ENCODE assay signal across 8 cellular contexts in genomic region chr18:47953471-47953931, GRCh38. TPM values are rescaled to one million over a fixed set of nuclear protein-coding genes. Genes with fewer than 3 reads are reported as not detected.
DNase-seq lines count a peak whose midpoint lies in the region; ATAC-seq and TF ChIP-seq lines count a peak whose summit lies in the region.

No MANE protein-coding gene starts in this region.

- no peaks in the 10 kb centered on the region for H3K27me3 ChIP-seq in MG63

- no peak overlapping the region for H3K4me3 Mint-ChIP-seq in activated CD4-positive, alpha-beta memory T cell treated with anti-CD3 and anti-CD28 coated beads for 36 hours
- H3K4me3 Mint-ChIP-seq in stimulated activated naive B cell treated with anti-CD40 and anti-IgM and Interleukin-4, amounts not matched to agents 10 μg/mL and 1 μg/mL and 100 μg/mL, for 72 hours, result peak overlapping the region in 1 of 2 donors; percentile 43

- no peaks in the 10 kb centered on the region for H3K9me3 Mint-ChIP-seq in activated CD4-positive, alpha-beta memory T cell treated with anti-CD3 and anti-CD28 coated beads for 36 hours
- H3K9me3 Mint-ChIP-seq in stimulated activated naive B cell treated with anti-CD40 and anti-IgM and Interleukin-4, amounts not matched to agents 10 μg/mL and 1 μg/mL and 100 μg/mL, for 72 hours, result no peaks in the 10 kb centered on the region

- peak; percentile 97 for ATAC-seq in GM21619 (IDR thresholded peaks at IDR 0.05; ENCODE audit: unreplicated experiment)
- ATAC-seq in stimulated activated naive B cell treated with anti-CD40 and anti-IgM and Interleukin-4, amounts not matched to agents 10 μg/mL and 1 μg/mL and 100 μg/mL, for 72 hours (replicated peaks), result peak; percentile 99

- POLR2A ChIA-PET in activated CD4-positive, alpha-beta memory T cell treated with anti-CD3 and anti-CD28 coated beads for 36 hours (lab: Charles Lee), result interaction anchor here (1.3 kb wide), 1 partner anchor 23 kb away, joined by 3 read pairs; the partner anchor contains the start of gene SMAD2

- peak; percentile 22 for DNase-seq in NCI-H146 (lab: John Stamatoyannopoulos, UW)
- DNase-seq in NCI-H146 treated with DMSO at 0.1 percent for 48 hours (lab: John Stamatoyannopoulos, UW; ENCODE audit: unreplicated experiment), result no peak
- DNase-seq in MG63, result peak; percentile 82
- DNase-seq in activated CD4-positive, alpha-beta memory T cell treated with anti-CD3 and anti-CD28 coated beads for 36 hours, result peak; percentile 44
- peak; percentile 87 for DNase-seq in glomerular visceral epithelial cell (ENCODE audit: extremely low spot score)
- peak; percentile 33 for DNase-seq in stimulated activated naive B cell treated with anti-CD40 and anti-IgM and Interleukin-4, amounts not matched to agents 10 μg/mL and 1 μg/mL and 100 μg/mL, for 72 hours
- no peak for DNase-seq in GM10266 (ENCODE audit: extremely low spot score)

- no peak overlapping the region for H3K27ac Mint-ChIP-seq in activated CD4-positive, alpha-beta memory T cell treated with anti-CD3 and anti-CD28 coated beads for 36 hours
- peak overlapping the region; percentile 15 for H3K27ac Mint-ChIP-seq in stimulated activated naive B cell treated with anti-CD40 and anti-IgM and Interleukin-4, amounts not matched to agents 10 μg/mL and 1 μg/mL and 100 μg/mL, for 72 hours

- H3K4me1 Mint-ChIP-seq in activated CD4-positive, alpha-beta memory T cell treated with anti-CD3 and anti-CD28 coated beads for 36 hours (ENCODE audit: low read depth), result peaks cover 9% of the 10 kb centered on the region
- peaks cover 11 to 15% of the 10 kb centered on the region in 2 donors for H3K4me1 Mint-ChIP-seq in stimulated activated naive B cell treated with anti-CD40 and anti-IgM and Interleukin-4, amounts not matched to agents 10 μg/mL and 1 μg/mL and 100 μg/mL, for 72 hours

- peaks cover 6% of the 10 kb centered on the region for H3K27me3 Mint-ChIP-seq in activated CD4-positive, alpha-beta memory T cell treated with anti-CD3 and anti-CD28 coated beads for 36 hours
- H3K27me3 Mint-ChIP-seq in stimulated activated naive B cell treated with anti-CD40 and anti-IgM and Interleukin-4, amounts not matched to agents 10 μg/mL and 1 μg/mL and 100 μg/mL, for 72 hours, result peaks cover 18 to 39% of the 10 kb centered on the region in 2 donors

- no peaks in the 10 kb centered on the region for H3K9me3 ChIP-seq in MG63

- intact Hi-C loops in activated CD4-positive, alpha-beta memory T cell treated with anti-CD3 and anti-CD28 coated beads for 36 hours (cut with micrococcal nuclease), result no loop called here

- H3K4me3 ChIP-seq in MG63, result no peak overlapping the region

- no peak for TF ChIP-seq CTCF in GM10266 (IDR thresholded peaks at IDR 0.05; ENCODE audit: control insufficient read depth, insufficient read depth, low read depth, missing control alignments)

- no peaks in the 10 kb centered on the region for H3K36me3 Mint-ChIP-seq in activated CD4-positive, alpha-beta memory T cell treated with anti-CD3 and anti-CD28 coated beads for 36 hours
- no peaks in the 10 kb centered on the region for H3K36me3 Mint-ChIP-seq in stimulated activated naive B cell treated with anti-CD40 and anti-IgM and Interleukin-4, amounts not matched to agents 10 μg/mL and 1 μg/mL and 100 μg/mL, for 72 hours

- H3K36me3 ChIP-seq in MG63, result no peaks in the 10 kb centered on the region

- CTCF ChIA-PET in activated CD4-positive, alpha-beta memory T cell treated with anti-CD3 and anti-CD28 coated beads for 36 hours (lab: Charles Lee), result no interaction called here

RNA-seq across cellular contexts. Expression of gene SMAD2, which starts 23.0 kb away (rescaled TPM):
- total RNA-seq in MG63 (2014; rRNA removed; shearing (Covaris generic); ENCODE audit: low replicate concordance), result 76.9 and 78.9 TPM in 2 replicates
- total RNA-seq in activated CD4-positive, alpha-beta memory T cell treated with anti-CD3 and anti-CD28 coated beads for 36 hours, result 100 to 1,000 TPM; 215 to 222 TPM

Comparison
In these comparisons a context has a peak if more than half of its experiments do, and no peak if none do; other contexts are left out.
1. DNase-seq: peak in NCI-H146 (single experiment), MG63 (single experiment), activated CD4-positive, alpha-beta memory T cell treated with anti-CD3 and anti-CD28 coated beads for 36 hours (single experiment), glomerular visceral epithelial cell (single experiment) and stimulated activated naive B cell treated with anti-CD40 and anti-IgM and Interleukin-4, amounts not matched to agents 10 μg/mL and 1 μg/mL and 100 μg/mL, for 72 hours (single experiment); none in NCI-H146 treated with DMSO at 0.1 percent for 48 hours (single experiment) and GM10266 (single experiment).